In the genomic region with DNA sequence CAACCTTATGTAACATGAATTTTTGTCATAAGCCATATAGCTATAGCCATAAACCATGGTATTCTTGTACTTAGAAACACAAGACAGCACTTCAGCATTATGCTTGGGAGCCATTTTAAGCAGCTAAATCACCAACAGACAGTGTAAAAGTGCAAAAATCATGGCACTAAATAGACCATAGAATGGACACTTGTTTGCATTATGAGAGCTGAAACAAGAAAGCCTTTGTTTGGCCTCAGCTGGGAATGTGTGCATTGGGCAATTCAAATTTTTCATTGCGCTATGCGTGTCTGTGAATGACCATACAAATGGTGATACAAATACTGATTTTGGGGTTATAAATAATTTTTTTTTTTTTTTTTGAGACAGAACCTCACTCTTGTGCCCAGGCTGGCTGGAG, we compare ENCODE assay signal across 22 cellular contexts.
DNase-seq lines count a peak whose midpoint lies in the region; TF ChIP-seq lines count a peak whose summit lies in the region.
"Had no signal": no experiment of that assay in that cellular context is flagged by ENCODE, and none has a peak within 500 bp of the region (broad histone marks: within the 10 kb centered on the region; RNA-seq: fewer than 3 reads in every experiment).

No MANE protein-coding gene starts in this region.

- no peak for TF ChIP-seq CTCF in GM20000 (IDR thresholded peaks at IDR 0.05; ENCODE audit: extremely low read depth, missing control alignments)

- DNase-seq in NCI-H526 (lab: John Stamatoyannopoulos, UW) = peak; percentile 33 to 63
- peak; percentile 34 to 84 for DNase-seq in hippocampal formation (lab: John Stamatoyannopoulos, UW)
- DNase-seq in substantia nigra (lab: John Stamatoyannopoulos, UW) = peak in 15 of 49 donors; percentile 4 to 66 (median 20)
- DNase-seq in stimulated activated naive CD4-positive, alpha-beta T cell (lab: John Stamatoyannopoulos, UW) = no peak
- DNase-seq in GM20000 (ENCODE audit: low spot score) = no peak
- DNase-seq in NCI-H510A treated with DMSO at 0.1 percent for 48 hours (lab: John Stamatoyannopoulos, UW) = no peak
- DNase-seq: activated CD4-positive, alpha-beta T cell treated with anti-CD3 and anti-CD28 coated beads, Interleukin-2, amount 50 U/mL, for 4 hours; activated naive CD4-positive, alpha-beta T cell treated with anti-CD3 and anti-CD28 coated beads, Interleukin-2, amount 50 U/mL, for 16 hours; Caco-2; DMS79 treated with DMSO at 0.1 percent for 48 hours; effector CD4-positive, alpha-beta T cell; GF-D8; glutamatergic neuron; GM23248; islet precursor cell; left ventricle myocardium inferior; naive B cell; PC-3; SK-N-SH; stimulated activated CD4-positive, alpha-beta T cell treated with anti-CD3 and anti-CD28 coated beads, Interleukin-4, amount 100 ng/mL, for 1 hour had no signal

- H3K27ac ChIP-seq in angular gyrus (ENCODE audit: low read depth, low read length) (peak overlapping the region; percentile 50), substantia nigra (ENCODE audit: low read depth, low read length, poor library complexity, severe bottlenecking) (peak overlapping the region; percentile 51)
- H3K27ac ChIP-seq: epithelial cell of prostate, GM23248, left ventricle myocardium inferior had no signal

Comparison
In these comparisons a context has a peak if more than half of its experiments do, and no peak if none do; other contexts are left out.
1. DNase-seq: peak in NCI-H526 (2 of 2) and hippocampal formation (2 of 2); none in stimulated activated naive CD4-positive, alpha-beta T cell (0 of 6), GM20000 (single experiment) and NCI-H510A treated with DMSO at 0.1 percent for 48 hours (single experiment).